9 cellular contexts compared by ENCODE assay signal in genomic region chr12:111034911-111035577, GRCh38. TPM values are rescaled to one million over a fixed set of nuclear protein-coding genes. Genes with fewer than 3 reads are reported as not detected.
A peak's percentile ranks its signal among the peaks of the same experiment; 100 is the strongest.
DNase-seq lines count a peak whose midpoint lies in the region; ATAC-seq and TF ChIP-seq lines count a peak whose summit lies in the region.
"Had no signal": no experiment of that assay in that cellular context is flagged by ENCODE, and none has a peak within 500 bp of the region (broad histone marks: within the 10 kb centered on the region; RNA-seq: fewer than 3 reads in every experiment).

No MANE protein-coding gene starts in this region.

- in situ Hi-C loops in GM13976 (cut with MboI; ENCODE audit: low sequenced_read_pairs, unreplicated experiment), result no loop called here

- peak overlapping the region; percentile 84 for H3K4me3 Mint-ChIP-seq in activated naive CD4-positive, alpha-beta T cell treated with anti-CD3 and anti-CD28 coated beads, Interleukin-2, amount 50 U/mL, for 24 hours
- no peak overlapping the region for H3K4me3 Mint-ChIP-seq in Calu3 (ENCODE audit: low read depth, unreplicated experiment)

- intact Hi-C loops in Calu3 (cut with micrococcal nuclease; ENCODE audit: unreplicated experiment), result no loop called here
- intact Hi-C loops in colonic mucosa (cut with DNase I), result no loop called here

- no peaks in the 10 kb centered on the region for H3K4me1 ChIP-seq in BE2C
- H3K4me1 ChIP-seq in colonic mucosa, result no peaks in the 10 kb centered on the region

- no peak overlapping the region for H3K27ac ChIP-seq in colonic mucosa

- ATAC-seq in left lobe of liver, result peak; percentile 49
- ATAC-seq in HG02588 (IDR thresholded peaks at IDR 0.05; ENCODE audit: unreplicated experiment), result no peak

- CTCF ChIA-PET in HEK293T (lab: Yijun Ruan, JAX) (no interaction called here), Calu3 (lab: Charles Lee) (interaction anchor here (0.7 kb wide), 1 partner anchor 47 kb away, joined by 3 read pairs; no protein-coding TSS in a partner anchor)

- peak overlapping the region; percentile 7 for H3K4me3 ChIP-seq in BE2C (ENCODE audit: low read depth, low read length)
- H3K4me3 ChIP-seq in colonic mucosa, result no peak overlapping the region

- POLR2A ChIA-PET in HEK293T (lab: Yijun Ruan, JAX), result interaction anchor here (0.6 to 1.8 kb wide), 2 partner anchors 12 to 13 kb away, joined by 4 to 6 read pairs; no protein-coding TSS in a partner anchor

- peak; percentile 32 for DNase-seq in BE2C
- DNase-seq in HEK293T (ENCODE audit: extremely low spot score), result peak; percentile 52
- no peak for DNase-seq in left lobe of liver (ENCODE audit: low spot score)
- no peak for DNase-seq in GM13976 (ENCODE audit: low spot score)
- DNase-seq in Calu3, result no peak
- no peak for DNase-seq in colonic mucosa

- no peak overlapping the region for H3K27ac Mint-ChIP-seq in activated naive CD4-positive, alpha-beta T cell treated with anti-CD3 and anti-CD28 coated beads, Interleukin-2, amount 50 U/mL, for 24 hours
- no peak overlapping the region for H3K27ac Mint-ChIP-seq in Calu3 (ENCODE audit: unreplicated experiment)

- peaks cover 21% of the 10 kb centered on the region for H3K4me1 Mint-ChIP-seq in activated naive CD4-positive, alpha-beta T cell treated with anti-CD3 and anti-CD28 coated beads, Interleukin-2, amount 50 U/mL, for 24 hours
- H3K4me1 Mint-ChIP-seq in Calu3 (ENCODE audit: low read depth, unreplicated experiment), result no peaks in the 10 kb centered on the region

- no peaks in the 10 kb centered on the region for H3K9me3 ChIP-seq in BE2C
- no peaks in the 10 kb centered on the region for H3K9me3 ChIP-seq in colonic mucosa

- H3K9me3 Mint-ChIP-seq in activated naive CD4-positive, alpha-beta T cell treated with anti-CD3 and anti-CD28 coated beads, Interleukin-2, amount 50 U/mL, for 24 hours, result no peaks in the 10 kb centered on the region
- no peaks in the 10 kb centered on the region for H3K9me3 Mint-ChIP-seq in Calu3 (ENCODE audit: low read depth, unreplicated experiment)

- no peak overlapping the region for H3K9ac ChIP-seq in colonic mucosa (ENCODE audit: low read depth in 2 of 2, low read length in 2 of 2)

- peaks cover 35% of the 10 kb centered on the region for H3K27me3 Mint-ChIP-seq in activated naive CD4-positive, alpha-beta T cell treated with anti-CD3 and anti-CD28 coated beads, Interleukin-2, amount 50 U/mL, for 24 hours
- peaks cover 89% of the 10 kb centered on the region for H3K27me3 Mint-ChIP-seq in Calu3 (ENCODE audit: unreplicated experiment)

- H3K27me3 ChIP-seq in BE2C (peaks cover 70% of the 10 kb centered on the region), colonic mucosa (peaks cover 38% of the 10 kb centered on the region)

- H3K36me3 ChIP-seq in BE2C, result no peaks in the 10 kb centered on the region
- H3K36me3 ChIP-seq in colonic mucosa, result no peaks in the 10 kb centered on the region

- H3K36me3 Mint-ChIP-seq in activated naive CD4-positive, alpha-beta T cell treated with anti-CD3 and anti-CD28 coated beads, Interleukin-2, amount 50 U/mL, for 24 hours, result no peaks in the 10 kb centered on the region
- H3K36me3 Mint-ChIP-seq in Calu3 (ENCODE audit: insufficient read depth, unreplicated experiment), result no peaks in the 10 kb centered on the region

- BruUV-seq in Calu3 (replicated peaks; lab: Mats Ljungman, UMichigan), result no TSS peak

- TF ChIP-seq CTCF in BE2C (IDR thresholded peaks at IDR 0.05; ENCODE audit: low read depth, low read length), result no peak
- TF ChIP-seq CTCF in GM13976 (IDR thresholded peaks at IDR 0.05; ENCODE audit: borderline replicate concordance, control extremely low read depth, extremely low read depth, insufficient read depth, missing control alignments), result no peak
- TF ChIP-seq CTCF in Calu3 (IDR thresholded peaks at IDR 0.05; ENCODE audit: unreplicated experiment), result no peak
- no peak for TF ChIP-seq CTCF in colonic mucosa (IDR thresholded peaks at IDR 0.05)

TF ChIP-seq in HEK293T, 16 proteins besides CTCF, POLR2A, EP300 and RAD21:
- TF ChIP-seq CTBP1 (IDR thresholded peaks at IDR 0.05; ENCODE audit: borderline replicate concordance) (no peak), SUZ12 (IDR thresholded peaks at IDR 0.05) (no peak), SP1 (IDR thresholded peaks at IDR 0.05) (no peak), HDGF (IDR thresholded peaks at IDR 0.05; ENCODE audit: borderline replicate concordance) (no peak), ELF4 (IDR thresholded peaks at IDR 0.05) (no peak)

RNA-seq across cellular contexts. Expression of gene CUX2, which starts 1.1 kb away (rescaled TPM):
- 0.66 TPM for polyA plus RNA-seq in BE2C (2012; ENCODE audit: insufficient read depth, insufficient read length, low read depth)
- total RNA-seq in left lobe of liver (43.2 TPM), Calu3 (2022) (not detected in 2 replicates), colonic mucosa (under 1 TPM; 0.05 to 0.11 TPM)
- total RNA-seq: T-helper 2 cell treated with Interferon-gamma antibody and Interleukin-4, amounts not matched to agents 100 ng/mL and 5 ng/mL, for 36 hours had no signal

Comparison
In these comparisons a context has a peak if more than half of its experiments do, and no peak if none do; other contexts are left out.
1. DNase-seq: peak in BE2C (single experiment) and HEK293T (single experiment); none in left lobe of liver (single experiment), GM13976 (single experiment), Calu3 (single experiment) and colonic mucosa (single experiment).
2. RNA of gene CUX2, which starts 1.1 kb away (total RNA-seq): 43.2 TPM in left lobe of liver (single experiment); 0.05 to 0.11 TPM in colonic mucosa and not detected in Calu3; every median in the first group is over 10 times any median in the second.